1 cellular context compared by ENCODE assay signal in the genomic region with DNA sequence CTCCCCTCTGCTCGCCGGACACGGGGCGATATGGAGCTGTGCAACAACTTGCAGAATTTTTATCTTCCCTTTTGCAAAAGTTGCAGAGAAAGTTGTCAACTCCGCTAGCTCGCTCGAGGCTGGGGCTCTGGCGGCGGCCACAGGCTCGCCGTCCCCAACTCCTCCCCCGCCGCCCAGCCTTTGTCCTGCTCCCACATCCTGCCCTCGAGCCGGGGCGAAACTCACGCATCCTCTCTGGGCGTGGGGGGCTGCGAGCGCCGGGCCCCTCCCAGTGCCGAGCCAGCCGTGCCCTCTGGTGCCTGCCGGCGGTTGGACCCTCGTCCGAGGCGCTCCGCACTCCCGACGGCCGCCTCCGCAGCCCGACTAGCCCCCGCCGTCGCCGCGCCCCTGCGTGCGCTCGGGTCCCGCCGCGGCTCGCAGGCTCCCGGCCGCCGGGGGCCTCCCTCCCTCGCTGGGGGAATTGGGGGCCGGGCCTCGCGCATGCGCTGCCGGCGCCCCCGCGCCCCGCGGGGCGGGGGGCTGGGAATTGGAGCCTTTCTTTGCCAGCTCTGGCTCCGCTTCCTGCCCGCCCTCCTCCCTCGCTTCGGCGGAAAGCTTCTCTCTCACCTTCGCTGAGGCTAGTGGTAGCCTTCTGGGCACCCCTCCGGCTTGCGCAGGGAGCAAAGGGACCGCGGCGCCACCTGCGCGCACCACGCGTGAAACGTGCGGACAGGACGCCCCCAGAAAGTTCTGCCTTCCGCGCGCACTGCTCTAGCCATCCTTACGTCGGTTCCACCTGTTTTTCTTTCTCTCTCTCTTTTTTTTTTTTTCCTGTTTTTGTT.
TF ChIP-seq lines count a peak whose summit lies in the region.

A gene with protein sequence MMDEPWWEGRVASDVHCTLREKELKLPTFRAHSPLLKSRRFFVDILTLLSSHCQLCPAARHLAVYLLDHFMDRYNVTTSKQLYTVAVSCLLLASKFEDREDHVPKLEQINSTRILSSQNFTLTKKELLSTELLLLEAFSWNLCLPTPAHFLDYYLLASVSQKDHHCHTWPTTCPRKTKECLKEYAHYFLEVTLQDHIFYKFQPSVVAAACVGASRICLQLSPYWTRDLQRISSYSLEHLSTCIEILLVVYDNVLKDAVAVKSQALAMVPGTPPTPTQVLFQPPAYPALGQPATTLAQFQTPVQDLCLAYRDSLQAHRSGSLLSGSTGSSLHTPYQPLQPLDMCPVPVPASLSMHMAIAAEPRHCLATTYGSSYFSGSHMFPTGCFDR (minus strand): TSS at position 426 of the 821 bp plus-strand sequence. CDS start 641 bp downstream, outside the sequence.

TF ChIP-seq in HepG2, 621 proteins besides CTCF, POLR2A, EP300 and RAD21 (continued from another document and continues in another):
- TF ChIP-seq, protein P1, sequence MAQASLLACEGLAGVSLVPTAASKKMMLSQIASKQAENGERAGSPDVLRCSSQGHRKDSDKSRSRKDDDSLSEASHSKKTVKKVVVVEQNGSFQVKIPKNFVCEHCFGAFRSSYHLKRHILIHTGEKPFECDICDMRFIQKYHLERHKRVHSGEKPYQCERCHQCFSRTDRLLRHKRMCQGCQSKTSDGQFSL (CRISPR knock-in tag; IDR thresholded peaks at IDR 0.05) = no peak
- TF ChIP-seq ATF7-NPFF (CRISPR knock-in tag; IDR thresholded peaks at IDR 0.05; ENCODE audit: low read depth) (0 out of 2 replicates have a peak, but pooled peaks have one; percentile 47), ZBTB7B (CRISPR knock-in tag; IDR thresholded peaks at IDR 0.05) (no peak; the same call in 1 of the 2 replicates), SOX6 (IDR thresholded peaks at IDR 0.05) (no peak), SOX6 (CRISPR knock-in tag; IDR thresholded peaks at IDR 0.05) (no peak), ZNF329 (CRISPR knock-in tag; IDR thresholded peaks at IDR 0.05; ENCODE audit: low read depth) (0 out of 2 replicates have a peak, but pooled peaks have one; percentile 26), ELF1 (CRISPR knock-in tag; IDR thresholded peaks at IDR 0.05) (no peak), ZKSCAN1 (IDR thresholded peaks at IDR 0.05; ENCODE audit: low read length) (no peak), ZBTB38 (CRISPR knock-in tag; IDR thresholded peaks at IDR 0.05) (0 out of 2 replicates have a peak, but pooled peaks have one; percentile 38), POLR2G (IDR thresholded peaks at IDR 0.05; ENCODE audit: low read depth, low read length) (peak; percentile 81), GPN1 (CRISPR knock-in tag; IDR thresholded peaks at IDR 0.05; ENCODE audit: borderline replicate concordance) (no peak), SNRNP70 (IDR thresholded peaks at IDR 0.05; ENCODE audit: low read depth, low read length) (no peak), HNRNPK (IDR thresholded peaks at IDR 0.05; ENCODE audit: low read depth, low read length, poor library complexity, severe bottlenecking) (no peak), ZNF335 (CRISPR knock-in tag; IDR thresholded peaks at IDR 0.05) (no peak), TP53 (CRISPR knock-in tag; conservative IDR thresholded peaks at IDR 0.05) (no peak), REPIN1 (CRISPR knock-in tag; IDR thresholded peaks at IDR 0.05; ENCODE audit: borderline replicate concordance, low read depth) (no peak), ZFYVE20 (CRISPR knock-in tag; IDR thresholded peaks at IDR 0.05; ENCODE audit: borderline replicate concordance, low read depth) (no peak), TSC22D2 (CRISPR knock-in tag; IDR thresholded peaks at IDR 0.05; ENCODE audit: borderline replicate concordance) (no peak), ZNF263 (CRISPR knock-in tag; IDR thresholded peaks at IDR 0.05) (peak; percentile 49; the same call in 1 of the 2 replicates), TEAD3 (CRISPR knock-in tag; optimal IDR thresholded peaks at IDR 0.05; ENCODE audit: borderline replicate concordance) (no peak), ZNF607 (CRISPR knock-in tag; IDR thresholded peaks at IDR 0.05; ENCODE audit: borderline replicate concordance) (0 out of 2 replicates have a peak, but pooled peaks have one; percentile 45), HNF4A (CRISPR knock-in tag; IDR thresholded peaks at IDR 0.05) (no peak), ZNF749 (CRISPR knock-in tag; IDR thresholded peaks at IDR 0.05; ENCODE audit: borderline replicate concordance) (0 out of 2 replicates have a peak, but pooled peaks have one; percentile 62), EED (CRISPR knock-in tag; IDR thresholded peaks at IDR 0.05) (no peak), NFE2L1 (CRISPR knock-in tag; IDR thresholded peaks at IDR 0.05; ENCODE audit: borderline replicate concordance) (no peak), TCF7 (IDR thresholded peaks at IDR 0.05; ENCODE audit: low read depth) (no peak), MED1 (CRISPR knock-in tag; IDR thresholded peaks at IDR 0.05) (peak; percentile 12; the same call in 1 of the 2 replicates), HMG20B (CRISPR knock-in tag; conservative IDR thresholded peaks at IDR 0.05) (no peak), STAT5B (CRISPR knock-in tag; IDR thresholded peaks at IDR 0.05) (no peak), KLF12 (CRISPR knock-in tag; IDR thresholded peaks at IDR 0.05; ENCODE audit: borderline replicate concordance) (no peak), SP4 (CRISPR knock-in tag; IDR thresholded peaks at IDR 0.05) (peak; percentile 42), U2AF1 (optimal IDR thresholded peaks at IDR 0.05; ENCODE audit: low read depth, low read length) (no peak), ZNF558 (CRISPR knock-in tag; IDR thresholded peaks at IDR 0.05; ENCODE audit: borderline replicate concordance) (no peak; the same call in 1 of the 2 replicates), RFX5 (IDR thresholded peaks at IDR 0.05; ENCODE audit: low read depth, low read length) (no peak), ZNF768 (CRISPR knock-in tag; IDR thresholded peaks at IDR 0.05) (peak; percentile 14; the same call in 1 of the 2 replicates), ZNF547 (CRISPR knock-in tag; IDR thresholded peaks at IDR 0.05) (no peak), HMG20A (CRISPR knock-in tag; IDR thresholded peaks at IDR 0.05; ENCODE audit: borderline replicate concordance) (no peak)
- TF ChIP-seq, protein P2, sequence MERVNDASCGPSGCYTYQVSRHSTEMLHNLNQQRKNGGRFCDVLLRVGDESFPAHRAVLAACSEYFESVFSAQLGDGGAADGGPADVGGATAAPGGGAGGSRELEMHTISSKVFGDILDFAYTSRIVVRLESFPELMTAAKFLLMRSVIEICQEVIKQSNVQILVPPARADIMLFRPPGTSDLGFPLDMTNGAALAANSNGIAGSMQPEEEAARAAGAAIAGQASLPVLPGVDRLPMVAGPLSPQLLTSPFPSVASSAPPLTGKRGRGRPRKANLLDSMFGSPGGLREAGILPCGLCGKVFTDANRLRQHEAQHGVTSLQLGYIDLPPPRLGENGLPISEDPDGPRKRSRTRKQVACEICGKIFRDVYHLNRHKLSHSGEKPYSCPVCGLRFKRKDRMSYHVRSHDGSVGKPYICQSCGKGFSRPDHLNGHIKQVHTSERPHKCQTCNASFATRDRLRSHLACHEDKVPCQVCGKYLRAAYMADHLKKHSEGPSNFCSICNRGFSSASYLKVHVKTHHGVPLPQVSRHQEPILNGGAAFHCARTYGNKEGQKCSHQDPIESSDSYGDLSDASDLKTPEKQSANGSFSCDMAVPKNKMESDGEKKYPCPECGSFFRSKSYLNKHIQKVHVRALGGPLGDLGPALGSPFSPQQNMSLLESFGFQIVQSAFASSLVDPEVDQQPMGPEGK (CRISPR knock-in tag; IDR thresholded peaks at IDR 0.05) = peak; percentile 65
- TF ChIP-seq, protein P3, sequence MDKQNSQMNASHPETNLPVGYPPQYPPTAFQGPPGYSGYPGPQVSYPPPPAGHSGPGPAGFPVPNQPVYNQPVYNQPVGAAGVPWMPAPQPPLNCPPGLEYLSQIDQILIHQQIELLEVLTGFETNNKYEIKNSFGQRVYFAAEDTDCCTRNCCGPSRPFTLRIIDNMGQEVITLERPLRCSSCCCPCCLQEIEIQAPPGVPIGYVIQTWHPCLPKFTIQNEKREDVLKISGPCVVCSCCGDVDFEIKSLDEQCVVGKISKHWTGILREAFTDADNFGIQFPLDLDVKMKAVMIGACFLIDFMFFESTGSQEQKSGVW (CRISPR knock-in tag; IDR thresholded peaks at IDR 0.05; ENCODE audit: borderline replicate concordance) = no peak
- TF ChIP-seq, protein P4, sequence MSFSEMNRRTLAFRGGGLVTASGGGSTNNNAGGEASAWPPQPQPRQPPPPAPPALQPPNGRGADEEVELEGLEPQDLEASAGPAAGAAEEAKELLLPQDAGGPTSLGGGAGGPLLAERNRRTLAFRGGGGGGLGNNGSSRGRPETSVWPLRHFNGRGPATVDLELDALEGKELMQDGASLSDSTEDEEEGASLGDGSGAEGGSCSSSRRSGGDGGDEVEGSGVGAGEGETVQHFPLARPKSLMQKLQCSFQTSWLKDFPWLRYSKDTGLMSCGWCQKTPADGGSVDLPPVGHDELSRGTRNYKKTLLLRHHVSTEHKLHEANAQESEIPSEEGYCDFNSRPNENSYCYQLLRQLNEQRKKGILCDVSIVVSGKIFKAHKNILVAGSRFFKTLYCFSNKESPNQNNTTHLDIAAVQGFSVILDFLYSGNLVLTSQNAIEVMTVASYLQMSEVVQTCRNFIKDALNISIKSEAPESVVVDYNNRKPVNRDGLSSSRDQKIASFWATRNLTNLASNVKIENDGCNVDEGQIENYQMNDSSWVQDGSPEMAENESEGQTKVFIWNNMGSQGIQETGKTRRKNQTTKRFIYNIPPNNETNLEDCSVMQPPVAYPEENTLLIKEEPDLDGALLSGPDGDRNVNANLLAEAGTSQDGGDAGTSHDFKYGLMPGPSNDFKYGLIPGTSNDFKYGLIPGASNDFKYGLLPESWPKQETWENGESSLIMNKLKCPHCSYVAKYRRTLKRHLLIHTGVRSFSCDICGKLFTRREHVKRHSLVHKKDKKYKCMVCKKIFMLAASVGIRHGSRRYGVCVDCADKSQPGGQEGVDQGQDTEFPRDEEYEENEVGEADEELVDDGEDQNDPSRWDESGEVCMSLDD (CRISPR knock-in tag; IDR thresholded peaks at IDR 0.05; ENCODE audit: borderline replicate concordance) = no peak
- TF ChIP-seq, protein P5, sequence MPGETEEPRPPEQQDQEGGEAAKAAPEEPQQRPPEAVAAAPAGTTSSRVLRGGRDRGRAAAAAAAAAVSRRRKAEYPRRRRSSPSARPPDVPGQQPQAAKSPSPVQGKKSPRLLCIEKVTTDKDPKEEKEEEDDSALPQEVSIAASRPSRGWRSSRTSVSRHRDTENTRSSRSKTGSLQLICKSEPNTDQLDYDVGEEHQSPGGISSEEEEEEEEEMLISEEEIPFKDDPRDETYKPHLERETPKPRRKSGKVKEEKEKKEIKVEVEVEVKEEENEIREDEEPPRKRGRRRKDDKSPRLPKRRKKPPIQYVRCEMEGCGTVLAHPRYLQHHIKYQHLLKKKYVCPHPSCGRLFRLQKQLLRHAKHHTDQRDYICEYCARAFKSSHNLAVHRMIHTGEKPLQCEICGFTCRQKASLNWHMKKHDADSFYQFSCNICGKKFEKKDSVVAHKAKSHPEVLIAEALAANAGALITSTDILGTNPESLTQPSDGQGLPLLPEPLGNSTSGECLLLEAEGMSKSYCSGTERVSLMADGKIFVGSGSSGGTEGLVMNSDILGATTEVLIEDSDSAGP (CRISPR knock-in tag; IDR thresholded peaks at IDR 0.05; ENCODE audit: borderline replicate concordance) = peak; percentile 48; the same call in 1 of the 2 replicates
- TF ChIP-seq, protein P6, sequence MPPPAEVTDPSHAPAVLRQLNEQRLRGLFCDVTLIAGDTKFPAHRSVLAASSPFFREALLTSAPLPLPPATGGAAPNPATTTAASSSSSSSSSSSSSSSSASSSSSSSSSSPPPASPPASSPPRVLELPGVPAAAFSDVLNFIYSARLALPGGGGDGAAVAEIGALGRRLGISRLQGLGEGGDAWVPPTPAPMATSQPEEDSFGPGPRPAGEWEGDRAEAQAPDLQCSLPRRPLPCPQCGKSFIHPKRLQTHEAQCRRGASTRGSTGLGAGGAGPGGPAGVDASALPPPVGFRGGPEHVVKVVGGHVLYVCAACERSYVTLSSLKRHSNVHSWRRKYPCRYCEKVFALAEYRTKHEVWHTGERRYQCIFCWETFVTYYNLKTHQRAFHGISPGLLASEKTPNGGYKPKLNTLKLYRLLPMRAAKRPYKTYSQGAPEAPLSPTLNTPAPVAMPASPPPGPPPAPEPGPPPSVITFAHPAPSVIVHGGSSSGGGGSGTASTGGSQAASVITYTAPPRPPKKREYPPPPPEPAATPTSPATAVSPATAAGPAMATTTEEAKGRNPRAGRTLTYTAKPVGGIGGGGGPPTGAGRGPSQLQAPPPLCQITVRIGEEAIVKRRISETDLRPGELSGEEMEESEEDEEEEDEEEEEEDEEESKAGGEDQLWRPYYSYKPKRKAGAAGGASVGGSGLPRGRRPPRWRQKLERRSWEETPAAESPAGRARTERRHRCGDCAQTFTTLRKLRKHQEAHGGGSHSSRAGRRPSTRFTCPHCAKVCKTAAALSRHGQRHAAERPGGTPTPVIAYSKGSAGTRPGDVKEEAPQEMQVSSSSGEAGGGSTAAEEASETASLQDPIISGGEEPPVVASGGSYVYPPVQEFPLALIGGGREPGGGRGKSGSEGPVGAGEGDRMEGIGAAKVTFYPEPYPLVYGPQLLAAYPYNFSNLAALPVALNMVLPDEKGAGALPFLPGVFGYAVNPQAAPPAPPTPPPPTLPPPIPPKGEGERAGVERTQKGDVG (CRISPR knock-in tag; IDR thresholded peaks at IDR 0.05; ENCODE audit: borderline replicate concordance) = no peak
- TF ChIP-seq, protein P7, sequence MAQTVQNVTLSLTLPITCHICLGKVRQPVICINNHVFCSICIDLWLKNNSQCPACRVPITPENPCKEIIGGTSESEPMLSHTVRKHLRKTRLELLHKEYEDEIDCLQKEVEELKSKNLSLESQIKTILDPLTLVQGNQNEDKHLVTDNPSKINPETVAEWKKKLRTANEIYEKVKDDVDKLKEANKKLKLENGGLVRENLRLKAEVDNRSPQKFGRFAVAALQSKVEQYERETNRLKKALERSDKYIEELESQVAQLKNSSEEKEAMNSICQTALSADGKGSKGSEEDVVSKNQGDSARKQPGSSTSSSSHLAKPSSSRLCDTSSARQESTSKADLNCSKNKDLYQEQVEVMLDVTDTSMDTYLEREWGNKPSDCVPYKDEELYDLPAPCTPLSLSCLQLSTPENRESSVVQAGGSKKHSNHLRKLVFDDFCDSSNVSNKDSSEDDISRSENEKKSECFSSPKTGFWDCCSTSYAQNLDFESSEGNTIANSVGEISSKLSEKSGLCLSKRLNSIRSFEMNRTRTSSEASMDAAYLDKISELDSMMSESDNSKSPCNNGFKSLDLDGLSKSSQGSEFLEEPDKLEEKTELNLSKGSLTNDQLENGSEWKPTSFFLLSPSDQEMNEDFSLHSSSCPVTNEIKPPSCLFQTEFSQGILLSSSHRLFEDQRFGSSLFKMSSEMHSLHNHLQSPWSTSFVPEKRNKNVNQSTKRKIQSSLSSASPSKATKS (CRISPR knock-in tag; IDR thresholded peaks at IDR 0.05) = no peak
- TF ChIP-seq, protein P8, sequence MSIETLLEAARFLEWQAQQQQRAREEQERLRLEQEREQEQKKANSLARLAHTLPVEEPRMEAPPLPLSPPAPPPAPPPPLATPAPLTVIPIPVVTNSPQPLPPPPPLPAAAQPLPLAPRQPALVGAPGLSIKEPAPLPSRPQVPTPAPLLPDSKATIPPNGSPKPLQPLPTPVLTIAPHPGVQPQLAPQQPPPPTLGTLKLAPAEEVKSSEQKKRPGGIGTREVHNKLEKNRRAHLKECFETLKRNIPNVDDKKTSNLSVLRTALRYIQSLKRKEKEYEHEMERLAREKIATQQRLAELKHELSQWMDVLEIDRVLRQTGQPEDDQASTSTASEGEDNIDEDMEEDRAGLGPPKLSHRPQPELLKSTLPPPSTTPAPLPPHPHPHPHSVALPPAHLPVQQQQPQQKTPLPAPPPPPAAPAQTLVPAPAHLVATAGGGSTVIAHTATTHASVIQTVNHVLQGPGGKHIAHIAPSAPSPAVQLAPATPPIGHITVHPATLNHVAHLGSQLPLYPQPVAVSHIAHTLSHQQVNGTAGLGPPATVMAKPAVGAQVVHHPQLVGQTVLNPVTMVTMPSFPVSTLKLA (IDR thresholded peaks at IDR 0.05) = no peak
